Comparison of ENCODE assay signal across 26 cellular contexts in the genomic region with DNA sequence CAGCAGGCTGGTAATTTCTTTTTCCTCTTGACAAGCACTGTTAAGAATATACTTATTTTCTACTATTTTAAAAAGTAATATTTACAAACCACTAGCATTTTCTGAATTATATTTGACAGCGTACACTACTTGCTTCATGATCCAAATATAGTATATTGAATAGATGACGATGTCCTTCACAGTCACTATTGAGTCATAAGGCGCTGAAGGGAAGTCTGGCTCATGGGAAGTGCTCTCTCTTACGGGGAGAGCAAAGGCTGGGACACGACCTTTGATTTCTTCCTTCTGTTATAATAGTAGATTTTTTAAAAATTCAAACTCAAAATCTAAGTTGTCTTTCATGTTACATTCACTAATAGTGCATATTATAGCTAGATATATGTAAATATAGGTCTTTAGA.
"Had no signal": no experiment of that assay in that cellular context is flagged by ENCODE, and none has a peak within 500 bp of the region (broad histone marks: within the 10 kb centered on the region; RNA-seq: fewer than 3 reads in every experiment).

No MANE protein-coding gene starts in this region.

- H3K4me3 ChIP-seq: coronary artery, esophagus squamous epithelium, gastrocnemius medialis, lower lobe of right lung, ovary, psoas muscle, sigmoid colon, suprapubic skin, transverse colon, upper lobe of right lung, uterus had no signal

- H3K27ac ChIP-seq: coronary artery, esophagus squamous epithelium, gastrocnemius medialis, lower lobe of right lung, ovary, psoas muscle, sigmoid colon, suprapubic skin, transverse colon, upper lobe of right lung, uterus had no signal

- DNase-seq: dermis blood vessel endothelial cell; effector memory CD8-positive, alpha-beta T cell; erythroblast; esophagus squamous epithelium; foreskin fibroblast; gastrocnemius medialis; head of caudate nucleus; left ventricle myocardium superior; lower lobe of right lung; natural killer cell; occipital lobe; ovary; posterior cingulate gyrus; psoas muscle; right cardiac atrium; sigmoid colon; stimulated activated CD4-positive, alpha-beta T cell treated with anti-CD3 and anti-CD28 coated beads, Interleukin-2, amount 100 ng/mL, for 24 hours; stimulated activated CD4-positive, alpha-beta T cell treated with anti-CD3 and anti-CD28 coated beads, Interleukin-4, amount 100 ng/mL, for 24 hours; stimulated activated naive B cell treated with anti-CD40 and anti-IgM and Interleukin-4, amounts not matched to agents 10 μg/mL and 1 μg/mL and 100 μg/mL, for 72 hours; transverse colon; upper lobe of right lung; uterus had no signal

- H3K9me3 ChIP-seq: esophagus squamous epithelium, gastrocnemius medialis, lower lobe of right lung, ovary, psoas muscle, sigmoid colon, suprapubic skin, transverse colon, upper lobe of right lung, uterus had no signal

- H3K4me3 Mint-ChIP-seq: effector memory CD8-positive, alpha-beta T cell; memory B cell; natural killer cell; stimulated activated naive B cell treated with anti-CD40 and anti-IgM and Interleukin-4, amounts not matched to agents 10 μg/mL and 1 μg/mL and 100 μg/mL, for 72 hours; stimulated activated naive CD8-positive, alpha-beta T cell treated with anti-CD3 and anti-CD28 coated beads, Interleukin-15, Interleukin-2, amounts not matched to agents 100 ng/mL and 50 ng/mL, for 24 hours had no signal

- H3K4me1 Mint-ChIP-seq: memory B cell; stimulated activated naive B cell treated with anti-CD40 and anti-IgM and Interleukin-4, amounts not matched to agents 10 μg/mL and 1 μg/mL and 100 μg/mL, for 72 hours had no signal

- H3K36me3 Mint-ChIP-seq: memory B cell; natural killer cell; stimulated activated naive B cell treated with anti-CD40 and anti-IgM and Interleukin-4, amounts not matched to agents 10 μg/mL and 1 μg/mL and 100 μg/mL, for 72 hours had no signal

- H3K4me1 ChIP-seq: esophagus squamous epithelium, gastrocnemius medialis, lower lobe of right lung, psoas muscle, sigmoid colon, suprapubic skin, transverse colon, upper lobe of right lung, uterus had no signal

- H3K27me3 Mint-ChIP-seq: effector memory CD8-positive, alpha-beta T cell; memory B cell; stimulated activated naive B cell treated with anti-CD40 and anti-IgM and Interleukin-4, amounts not matched to agents 10 μg/mL and 1 μg/mL and 100 μg/mL, for 72 hours; stimulated activated naive CD8-positive, alpha-beta T cell treated with anti-CD3 and anti-CD28 coated beads, Interleukin-15, Interleukin-2, amounts not matched to agents 100 ng/mL and 50 ng/mL, for 24 hours had no signal

- H3K27me3 ChIP-seq: esophagus squamous epithelium, gastrocnemius medialis, ovary, sigmoid colon, suprapubic skin, transverse colon, upper lobe of right lung, uterus had no signal

- H3K36me3 ChIP-seq: esophagus squamous epithelium, gastrocnemius medialis, lower lobe of right lung, ovary, sigmoid colon, suprapubic skin, transverse colon, upper lobe of right lung, uterus had no signal

- ATAC-seq: effector memory CD8-positive, alpha-beta T cell; gastrocnemius medialis; left ventricle myocardium superior; lower lobe of right lung; natural killer cell; psoas muscle; right cardiac atrium; stimulated activated naive B cell treated with anti-CD40 and anti-IgM and Interleukin-4, amounts not matched to agents 10 μg/mL and 1 μg/mL and 100 μg/mL, for 72 hours; upper lobe of right lung had no signal

- H3K27ac Mint-ChIP-seq: effector memory CD8-positive, alpha-beta T cell; memory B cell; natural killer cell; stimulated activated naive B cell treated with anti-CD40 and anti-IgM and Interleukin-4, amounts not matched to agents 10 μg/mL and 1 μg/mL and 100 μg/mL, for 72 hours; stimulated activated naive CD8-positive, alpha-beta T cell treated with anti-CD3 and anti-CD28 coated beads, Interleukin-15, Interleukin-2, amounts not matched to agents 100 ng/mL and 50 ng/mL, for 24 hours had no signal
